Comparison of ENCODE assay signal across 8 cellular contexts in genomic region chr4:25313194-25313895, GRCh38. TPM values are rescaled to one million over a fixed set of nuclear protein-coding genes. Genes with fewer than 3 reads are reported as not detected.
DNase-seq lines count a peak whose midpoint lies in the region; ATAC-seq and TF ChIP-seq lines count a peak whose summit lies in the region.

No MANE protein-coding gene starts in this region.

- no peak for ATAC-seq in HG03520 (IDR thresholded peaks at IDR 0.05; ENCODE audit: unreplicated experiment)

- peak overlapping the region; percentile 92 for H3K27ac Mint-ChIP-seq in activated naive CD4-positive, alpha-beta T cell treated with anti-CD3 and anti-CD28 coated beads, Interleukin-2, amount 10 ng/mL, durations not matched to agents 7 days and 5 days
- H3K27ac Mint-ChIP-seq in activated naive CD8-positive, alpha-beta T cell treated with anti-CD3 and anti-CD28 coated beads for 36 hours, result peak overlapping the region; percentile 96

- peaks cover 5 to 7% of the 10 kb centered on the region in 2 donors for H3K4me1 ChIP-seq in thyroid gland

- intact Hi-C loops in thyroid gland (cut with DNase I), result loop anchor here (5.0 to 10.0 kb wide), 2 partner anchors 61 to 81 kb away; partner anchors contain the start of genes ANAPC4 and PI4K2B

- DNase-seq in activated naive CD4-positive, alpha-beta T cell treated with anti-CD3 and anti-CD28 coated beads, Interleukin-2, amount 10 ng/mL, durations not matched to agents 7 days and 5 days, result peak; percentile 27
- DNase-seq in activated naive CD4-positive, alpha-beta T cell treated with anti-CD3 and anti-CD28 coated beads, Interleukin-2, amount 50 U/mL, for 16 hours, result no peak
- DNase-seq in activated naive CD8-positive, alpha-beta T cell treated with anti-CD3 and anti-CD28 coated beads for 36 hours, result no peak
- peak; percentile 26 for DNase-seq in kidney tubule cell (ENCODE audit: low spot score)
- DNase-seq in thyroid gland, result no peak
- DNase-seq in RPMI8226, result no peak
- no peak for DNase-seq in HuH-7 (ENCODE audit: low spot score)

- no peak for TF ChIP-seq POLR2A in thyroid gland (IDR thresholded peaks at IDR 0.05)

- peaks cover 14% of the 10 kb centered on the region for H3K27me3 Mint-ChIP-seq in activated naive CD4-positive, alpha-beta T cell treated with anti-CD3 and anti-CD28 coated beads, Interleukin-2, amount 10 ng/mL, durations not matched to agents 7 days and 5 days
- H3K27me3 Mint-ChIP-seq in activated naive CD8-positive, alpha-beta T cell treated with anti-CD3 and anti-CD28 coated beads for 36 hours, result no peaks in the 10 kb centered on the region

- CTCF ChIA-PET in activated naive CD4-positive, alpha-beta T cell treated with anti-CD3 and anti-CD28 coated beads, Interleukin-2, amount 10 ng/mL, durations not matched to agents 7 days and 5 days (lab: Charles Lee), result interaction anchor here (1.1 to 5.8 kb wide), 14 partner anchors 8 to 152 kb away, joined by 3 to 59 read pairs (median 6); partner anchors contain the start of genes ANAPC4 and PI4K2B

- H3K27me3 ChIP-seq in thyroid gland, result no peaks in the 10 kb centered on the region

- WGBS in thyroid gland, 2 donors, result 22 to 24% methylated on average over 23 of the region's 23 CpGs

- H3K36me3 Mint-ChIP-seq in activated naive CD4-positive, alpha-beta T cell treated with anti-CD3 and anti-CD28 coated beads, Interleukin-2, amount 10 ng/mL, durations not matched to agents 7 days and 5 days, result peaks cover 12% of the 10 kb centered on the region
- peaks cover 12% of the 10 kb centered on the region for H3K36me3 Mint-ChIP-seq in activated naive CD8-positive, alpha-beta T cell treated with anti-CD3 and anti-CD28 coated beads for 36 hours

- H3K9me3 ChIP-seq in thyroid gland, result no peaks in the 10 kb centered on the region

- no peak for TF ChIP-seq CTCF in thyroid gland (IDR thresholded peaks at IDR 0.05)

- H3K27ac ChIP-seq in thyroid gland, result peak overlapping the region in 2 of 3 donors; percentile 47 to 50

- no peaks in the 10 kb centered on the region for H3K36me3 ChIP-seq in thyroid gland

- peak overlapping the region; percentile 12 to 60 (median 48) for H3K4me3 ChIP-seq in thyroid gland (replicated peaks in 1 of 3)

- H3K9me3 Mint-ChIP-seq in activated naive CD4-positive, alpha-beta T cell treated with anti-CD3 and anti-CD28 coated beads, Interleukin-2, amount 10 ng/mL, durations not matched to agents 7 days and 5 days, result no peaks in the 10 kb centered on the region
- no peaks in the 10 kb centered on the region for H3K9me3 Mint-ChIP-seq in activated naive CD8-positive, alpha-beta T cell treated with anti-CD3 and anti-CD28 coated beads for 36 hours

- peaks cover 35% of the 10 kb centered on the region for H3K4me1 Mint-ChIP-seq in activated naive CD4-positive, alpha-beta T cell treated with anti-CD3 and anti-CD28 coated beads, Interleukin-2, amount 10 ng/mL, durations not matched to agents 7 days and 5 days
- H3K4me1 Mint-ChIP-seq in activated naive CD8-positive, alpha-beta T cell treated with anti-CD3 and anti-CD28 coated beads for 36 hours, result peaks cover 24% of the 10 kb centered on the region

- H3K4me3 Mint-ChIP-seq in activated naive CD4-positive, alpha-beta T cell treated with anti-CD3 and anti-CD28 coated beads, Interleukin-2, amount 10 ng/mL, durations not matched to agents 7 days and 5 days, result peak overlapping the region; percentile 98
- peak overlapping the region; percentile 99 for H3K4me3 Mint-ChIP-seq in activated naive CD8-positive, alpha-beta T cell treated with anti-CD3 and anti-CD28 coated beads for 36 hours

RNA-seq across cellular contexts. Expression of gene ZCCHC4, which starts 0.8 kb away (rescaled TPM):
- total RNA-seq in activated naive CD8-positive, alpha-beta T cell treated with anti-CD3 and anti-CD28 coated beads for 36 hours, result 10 to 100 TPM; 13.0 to 15.9 TPM
- 10 to 100 TPM in 3 of 4 donors, 1 to 10 TPM in 1; 9.3 to 19.5 (median 13.4) TPM for total RNA-seq in thyroid gland

Comparison
In these comparisons a context has a peak if more than half of its experiments do, and no peak if none do; other contexts are left out.
1. DNase-seq: peak in activated naive CD4-positive, alpha-beta T cell treated with anti-CD3 and anti-CD28 coated beads, Interleukin-2, amount 10 ng/mL, durations not matched to agents 7 days and 5 days (single experiment) and kidney tubule cell (single experiment); none in activated naive CD4-positive, alpha-beta T cell treated with anti-CD3 and anti-CD28 coated beads, Interleukin-2, amount 50 U/mL, for 16 hours (single experiment), activated naive CD8-positive, alpha-beta T cell treated with anti-CD3 and anti-CD28 coated beads for 36 hours (single experiment), thyroid gland (0 of 2), RPMI8226 (single experiment) and HuH-7 (single experiment).